8 cellular contexts compared by ENCODE assay signal in the genomic region with DNA sequence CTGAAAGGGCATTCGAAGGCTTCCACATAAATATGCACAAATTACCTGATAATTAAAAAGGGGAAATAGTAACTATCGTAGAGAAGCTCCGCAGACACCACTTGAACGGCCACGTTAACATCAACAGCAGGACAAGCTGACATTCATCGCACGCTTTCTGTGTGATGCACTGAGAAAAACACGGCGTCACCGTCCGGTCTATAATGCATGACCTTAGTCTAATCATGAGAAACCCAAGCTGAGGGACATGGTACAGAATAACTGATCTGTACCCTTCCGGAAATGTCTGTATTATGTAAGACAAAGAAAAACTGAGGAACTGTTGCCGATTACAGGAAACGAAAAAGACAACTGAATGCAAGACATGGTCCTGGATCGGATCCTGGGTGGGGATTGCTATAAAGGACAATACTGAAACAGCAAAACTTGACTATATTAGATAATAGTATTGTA. TPM values are rescaled to one million over a fixed set of nuclear protein-coding genes. Genes with fewer than 3 reads are reported as not detected.
DNase-seq lines count a peak whose midpoint lies in the region; ATAC-seq and TF ChIP-seq lines count a peak whose summit lies in the region.

No MANE protein-coding gene starts in this region.

- peaks cover 4% of the 10 kb centered on the region; the same call in 1 of the 2 replicates for H4K20me1 ChIP-seq in DOHH2 (ENCODE audit: control insufficient read depth, insufficient read depth, low read depth, low read length)

- 2% methylated on average over 15 of the region's 15 CpGs for WGBS in urinary bladder

- H3K4me3 ChIP-seq in DOHH2 (ENCODE audit: low read length) (peak overlapping the region; percentile 79), duodenal mucosa (ENCODE audit: low read depth in 1 of 2, low read length in 2 of 2) (peak overlapping the region; percentile 79), urinary bladder (ENCODE audit: low read depth, low read length) (peak overlapping the region; percentile 32)
- H3K4me3 ChIP-seq in naive thymus-derived CD4-positive, alpha-beta T cell (ENCODE audit: low read length), result peak overlapping the region; percentile 75

- POLR2A ChIA-PET in naive thymus-derived CD4-positive, alpha-beta T cell (lab: Charles Lee), result interaction anchor here (0.5 to 3.7 kb wide), 25 partner anchors 9 to 1388 kb away, joined by 3 to 60 read pairs (median 6); a partner anchor contains a TSS

- H3K36me3 Mint-ChIP-seq in naive thymus-derived CD4-positive, alpha-beta T cell, result peaks cover 0 to 12% (median 8%) of the 10 kb centered on the region in 5 donors

- no peaks in the 10 kb centered on the region for H3K27me3 ChIP-seq in DOHH2 (ENCODE audit: control insufficient read depth, low read length)
- H3K27me3 ChIP-seq in duodenal mucosa (ENCODE audit: control insufficient read depth in 1 of 2, insufficient read depth in 2 of 2, low read length in 2 of 2), result no peaks in the 10 kb centered on the region
- no peaks in the 10 kb centered on the region for H3K27me3 ChIP-seq in naive thymus-derived CD4-positive, alpha-beta T cell (ENCODE audit: control insufficient read depth in 2 of 2, insufficient read depth in 2 of 2, low read length in 2 of 2)

- H3K4me3 Mint-ChIP-seq in naive thymus-derived CD4-positive, alpha-beta T cell, result peak overlapping the region; percentile 90 to 99 (median 96)

- peak overlapping the region; percentile 95 to 99 (median 98) for H3K27ac Mint-ChIP-seq in naive thymus-derived CD4-positive, alpha-beta T cell

- H3K36me3 ChIP-seq in DOHH2 (ENCODE audit: control insufficient read depth, low read length) (peaks cover 32% of the 10 kb centered on the region), duodenal mucosa (ENCODE audit: control insufficient read depth in 1 of 2, insufficient read depth in 2 of 2, low read length in 2 of 2) (peaks cover 0 to 6% of the 10 kb centered on the region in 2 donors), urinary bladder (ENCODE audit: insufficient read depth) (no peaks in the 10 kb centered on the region)
- H3K36me3 ChIP-seq in naive thymus-derived CD4-positive, alpha-beta T cell (ENCODE audit: control insufficient read depth in 2 of 3, insufficient read depth in 3 of 3, low read length in 3 of 3), result peaks cover 0 to 6% (median 0%) of the 10 kb centered on the region in 3 experiments

- H3K9me3 Mint-ChIP-seq in naive thymus-derived CD4-positive, alpha-beta T cell, result peaks cover 0 to 3% (median 0%) of the 10 kb centered on the region in 11 donors

- peak; percentile 5 for ATAC-seq in GM21619 (IDR thresholded peaks at IDR 0.05; ENCODE audit: unreplicated experiment)
- ATAC-seq in naive thymus-derived CD4-positive, alpha-beta T cell, result peak; percentile 29

- DNase-seq in Kasumi-1 (lab: John Stamatoyannopoulos, UW), result peak; percentile 86 to 87
- peak; percentile 30 for DNase-seq in activated CD4-positive, CD25-positive, alpha-beta regulatory T cell treated with anti-CD3 and anti-CD28 coated beads, Interleukin-2, amount 50 U/mL, for 16 hours (ENCODE audit: low read depth, low spot score)
- peak in 6 of 9 donors; percentile 39 to 73 (median 71) for DNase-seq in naive thymus-derived CD4-positive, alpha-beta T cell
- DNase-seq in AG20443 (ENCODE audit: low spot score), result no peak

- intact Hi-C loops in naive thymus-derived CD4-positive, alpha-beta T cell (cut with micrococcal nuclease), result loop anchor here (1.0 to 10.0 kb wide), 18 partner anchors 15 to 1762 kb away; a partner anchor contains a TSS

- peak overlapping the region; percentile 56 to 71 for H3K9ac ChIP-seq in duodenal mucosa (ENCODE audit: low read depth in 1 of 2, low read length in 2 of 2)

- H3K4me2 ChIP-seq in DOHH2 (ENCODE audit: low read length), result peak overlapping the region; percentile 77

- H3K27ac ChIP-seq in DOHH2 (ENCODE audit: low read depth, low read length) (peak overlapping the region; percentile 80), duodenal mucosa (ENCODE audit: low read depth, low read length) (peak overlapping the region; percentile 69), urinary bladder (ENCODE audit: low read depth) (no peak overlapping the region)
- peak overlapping the region; percentile 84 for H3K27ac ChIP-seq in naive thymus-derived CD4-positive, alpha-beta T cell (ENCODE audit: low read depth, low read length)

- H3K4me1 Mint-ChIP-seq in naive thymus-derived CD4-positive, alpha-beta T cell, result peaks cover 19 to 40% (median 35%) of the 10 kb centered on the region in 7 donors

- CTCF ChIA-PET in naive thymus-derived CD4-positive, alpha-beta T cell (lab: Charles Lee), result interaction anchor here (0.7 to 1.7 kb wide), 3 partner anchors 15 to 794 kb away, joined by 3 to 7 read pairs (median 3); a partner anchor contains a TSS

- TF ChIP-seq CTCF in DOHH2 (IDR thresholded peaks at IDR 0.05; ENCODE audit: low read depth, low read length, poor library complexity, severe bottlenecking), result no peak

- H3K9me2 ChIP-seq in DOHH2 (replicated peaks; ENCODE audit: control insufficient read depth, low read length), result no peaks in the 10 kb centered on the region

- H3K9me3 ChIP-seq in DOHH2 (ENCODE audit: control insufficient read depth, insufficient read depth, low read length) (no peaks in the 10 kb centered on the region), duodenal mucosa (ENCODE audit: control insufficient read depth in 1 of 2, low read length in 2 of 2) (no peaks in the 10 kb centered on the region)
- H3K9me3 ChIP-seq in naive thymus-derived CD4-positive, alpha-beta T cell (ENCODE audit: control insufficient read depth in 2 of 3, low read length in 3 of 3), result no peaks in the 10 kb centered on the region

- peaks cover 19% of the 10 kb centered on the region for H3K4me1 ChIP-seq in DOHH2 (ENCODE audit: control insufficient read depth, low read length)
- H3K4me1 ChIP-seq in duodenal mucosa (ENCODE audit: control insufficient read depth in 1 of 2, insufficient read depth in 2 of 2, low read length in 2 of 2), result peaks cover 16 to 20% of the 10 kb centered on the region in 2 donors
- peaks cover 10 to 15% of the 10 kb centered on the region in 2 donors for H3K4me1 ChIP-seq in naive thymus-derived CD4-positive, alpha-beta T cell (ENCODE audit: control insufficient read depth in 2 of 2, insufficient read depth in 2 of 2, low read length in 2 of 2)
- no peaks in the 10 kb centered on the region for H3K4me1 ChIP-seq in urinary bladder (ENCODE audit: insufficient read depth)

- 0 out of 2 replicates have a peak, but pooled peaks cover 2% of the 10 kb centered on the region for H3F3A ChIP-seq in DOHH2 (ENCODE audit: control insufficient read depth, insufficient read depth)

- peaks cover 43% of the 10 kb centered on the region for H3K79me2 ChIP-seq in DOHH2 (ENCODE audit: control insufficient read depth, low read length)

- no peaks in the 10 kb centered on the region for H3K27me3 Mint-ChIP-seq in naive thymus-derived CD4-positive, alpha-beta T cell

RNA-seq across cellular contexts. Expression of a gene that starts 0.7 kb away (rescaled TPM):
- 100 to 1,000 TPM in 1 of 5 experiments, 10 to 100 TPM in 4; 60.7 to 122 (median 72.4) TPM for total RNA-seq in naive thymus-derived CD4-positive, alpha-beta T cell
- 10 to 100 TPM; 22.8 to 40.6 TPM for polyA plus RNA-seq in naive thymus-derived CD4-positive, alpha-beta T cell
- total RNA-seq in urinary bladder, result 15.0 TPM
- 41.8 TPM for polyA plus RNA-seq in urinary bladder

RNA-seq across cellular contexts. Expression of a gene that starts 14.7 kb away (rescaled TPM):
- total RNA-seq in naive thymus-derived CD4-positive, alpha-beta T cell, result 10 to 100 TPM; 36.9 to 65.9 (median 42.7) TPM
- polyA plus RNA-seq in naive thymus-derived CD4-positive, alpha-beta T cell, result 1 to 10 TPM; 1.7 to 2.7 TPM
- 30.0 TPM for total RNA-seq in urinary bladder
- 42.1 TPM for polyA plus RNA-seq in urinary bladder

RNA-seq across cellular contexts. Expression of a gene that starts 45.9 kb away (rescaled TPM):
- 1 to 10 TPM in 2 of 5 experiments, under 1 TPM in 3; 0.31 to 1.8 (median 0.94) TPM for total RNA-seq in naive thymus-derived CD4-positive, alpha-beta T cell
- polyA plus RNA-seq in naive thymus-derived CD4-positive, alpha-beta T cell, result under 1 TPM; 0.60 to 0.89 TPM
- 1.8 TPM for total RNA-seq in urinary bladder
- polyA plus RNA-seq in urinary bladder, result 3.5 TPM
